Comparison of ENCODE assay signal across 22 cellular contexts in genomic region chr3:87805670-87806069, GRCh38. TPM values are rescaled to one million over a fixed set of nuclear protein-coding genes. Genes with fewer than 3 reads are reported as not detected.
DNase-seq lines count a peak whose midpoint lies in the region; ATAC-seq, FAIRE-seq and TF ChIP-seq lines count a peak whose summit lies in the region.
"Had no signal": no experiment of that assay in that cellular context is flagged by ENCODE, and none has a peak within 500 bp of the region (broad histone marks: within the 10 kb centered on the region; RNA-seq: fewer than 3 reads in every experiment).

No MANE protein-coding gene starts in this region.

- H3K36me3 ChIP-seq in GM12878 (ENCODE audit: control insufficient read depth in 2 of 2, insufficient read depth in 2 of 2, low read length in 1 of 2), result no peaks in the 10 kb centered on the region
- H3K36me3 ChIP-seq: BLaER1, cardiac muscle cell, sigmoid colon had no signal

- H3K27me3 ChIP-seq in GM12878 (replicated peaks in 1 of 2; ENCODE audit: control insufficient read depth in 2 of 2, insufficient read depth in 2 of 2, low read length in 1 of 2), result no peaks in the 10 kb centered on the region
- H3K27me3 ChIP-seq: BLaER1, cardiac muscle cell, sigmoid colon had no signal

- no TSS peak for BruUV-seq in GM12878 (replicated peaks; lab: Mats Ljungman, UMichigan)

- no peak overlapping the region for H2AFZ ChIP-seq in GM12878 (ENCODE audit: control insufficient read depth, low read depth, low read length)

- FAIRE-seq in GM19239 (lab: Jason Lieb, UNC) (peak; percentile 54), GM12878 (lab: Jason Lieb, UNC) (no peak), RCC 7860 (lab: Jason Lieb, UNC) (no peak)
- FAIRE-seq: islet of Langerhans had no signal

- in situ Hi-C loops in GM12878 (cut with MboI), result no loop called here

- TF ChIP-seq RAD21 in GM12878 (IDR thresholded peaks at IDR 0.05; ENCODE audit: insufficient read depth, low read depth, low read length), result no peak

- ATAC-seq in GM21786 (IDR thresholded peaks at IDR 0.05; ENCODE audit: unreplicated experiment) (peak; percentile 85), HG03097 (IDR thresholded peaks at IDR 0.05; ENCODE audit: low FRiP score, unreplicated experiment) (peak; percentile 94), GM12878 (peak; percentile 60)

- no peak overlapping the region for H3K4me3 ChIP-seq in GM12878
- H3K4me3 ChIP-seq: BLaER1, cardiac muscle cell, GM23248, sigmoid colon had no signal

- H3K9ac ChIP-seq in GM12878 (ENCODE audit: control insufficient read depth, insufficient read depth, low read length), result no peak overlapping the region
- H3K9ac ChIP-seq: BLaER1, GM23248 had no signal

- CTCF ChIA-PET in GM12878 (lab: Yijun Ruan, JAX), result no interaction called here

- no peaks in the 10 kb centered on the region for H3K79me2 ChIP-seq in GM12878 (ENCODE audit: control insufficient read depth, insufficient read depth, low read length)

- DNase-seq in GM19239 (ENCODE audit: insufficient read length, low spot score) (no peak), GM12878 (ENCODE audit: low read depth, low spot score) (peak; percentile 7), hepatic stellate cell (ENCODE audit: low spot score) (no peak), erythroblast (lab: John Stamatoyannopoulos, UW) (no peak), RCC 7860 (ENCODE audit: low spot score) (no peak), NCI-H1694 (lab: John Stamatoyannopoulos, UW) (no peak)
- DNase-seq: activated CD4-positive, alpha-beta T cell treated with anti-CD3 and anti-CD28 coated beads for 1 hour; activated naive CD8-positive, alpha-beta T cell treated with anti-CD3 and anti-CD28 coated beads, Interleukin-2, amount 10 ng/mL, durations not matched to agents 7 days and 5 days; activated T-cell treated with anti-CD3 and anti-CD28 coated beads for 4 hours; DMS79; GM23248; mesendoderm; NCI-H1694 treated with DMSO at 0.1 percent for 48 hours; NCI-H526 treated with DMSO at 0.1 percent for 48 hours; sigmoid colon; stimulated activated naive CD4-positive, alpha-beta T cell had no signal

- SMC1A ChIA-PET in GM12878 (lab: Charles Lee; ENCODE audit: uncharacterized antibody, unreplicated experiment), result no interaction called here

- POLR2A ChIA-PET in GM12878 (lab: Charles Lee), result no interaction called here

- H3K27ac ChIP-seq in GM12878 (ENCODE audit: control insufficient read depth, insufficient read depth), result no peak overlapping the region
- H3K27ac ChIP-seq: BLaER1, cardiac muscle cell, GM23248, sigmoid colon had no signal

- no peak for TF ChIP-seq CTCF in GM12878 (IDR thresholded peaks at IDR 0.05 in 2 of 3, conservative IDR thresholded peaks at IDR 0.05 in 1 of 3; ENCODE audit: control insufficient read depth in 2 of 3, extremely low read depth in 1 of 3, insufficient read depth in 1 of 3, low read depth in 3 of 3, low read length in 3 of 3)

- H3K4me1 ChIP-seq in GM12878 (ENCODE audit: control insufficient read depth, insufficient read depth, low read length), result no peaks in the 10 kb centered on the region
- H3K4me1 ChIP-seq: BLaER1, sigmoid colon had no signal

- TF ChIP-seq EP300 in GM12878 (IDR thresholded peaks at IDR 0.05; ENCODE audit: borderline replicate concordance in 1 of 2, control insufficient read depth in 1 of 2, low read depth in 2 of 2, low read length in 2 of 2), result no peak

- intact Hi-C loops in GM12878 (cut with micrococcal nuclease; ENCODE audit: unreplicated experiment), result no loop called here

- H3K9me3 ChIP-seq in GM12878 (replicated peaks; ENCODE audit: control insufficient read depth, insufficient read depth, low read length), result no peaks in the 10 kb centered on the region
- H3K9me3 ChIP-seq: BLaER1, sigmoid colon had no signal

- RAD21 ChIA-PET in GM12878 (lab: Charles Lee; ENCODE audit: unreplicated experiment), result no interaction called here

- no peaks in the 10 kb centered on the region for H4K20me1 ChIP-seq in GM12878 (ENCODE audit: control insufficient read depth, insufficient read depth)
- H4K20me1 ChIP-seq: BLaER1 had no signal

- no peak overlapping the region for H3K4me2 ChIP-seq in GM12878 (ENCODE audit: control insufficient read depth, insufficient read depth)
- H3K4me2 ChIP-seq: BLaER1 had no signal

- no peak for TF ChIP-seq POLR2A in GM12878 (IDR thresholded peaks at IDR 0.05; ENCODE audit: low read depth, low read length)
- TF ChIP-seq POLR2A in erythroblast (IDR thresholded peaks at IDR 0.05; ENCODE audit: low read length), result no peak

- 0% methylated on average over 5 of the region's 5 CpGs for WGBS in GM12878 (ENCODE audit: insufficient coverage, insufficient replicate concordance, low lambda C conversion rate, missing lambda C conversion rate)

TF ChIP-seq in GM12878, 131 proteins besides CTCF, POLR2A, EP300 and RAD21:
- TF ChIP-seq MEF2B (IDR thresholded peaks at IDR 0.05; ENCODE audit: partially characterized antibody, poor library complexity, severe bottlenecking) (peak; percentile 69), MTA2 (IDR thresholded peaks at IDR 0.05; ENCODE audit: low read depth) (peak; percentile 21; the same call in 1 of the 2 replicates), KAT2A (conservative IDR thresholded peaks at IDR 0.05; ENCODE audit: control insufficient read depth, low read depth, low read length) (no peak), BHLHE40 (IDR thresholded peaks at IDR 0.05; ENCODE audit: borderline replicate concordance in 1 of 2, low read depth in 2 of 2, low read length in 1 of 2) (peak; percentile 72 to 74), ZZZ3 (IDR thresholded peaks at IDR 0.05; ENCODE audit: control insufficient read depth, insufficient read length, low read depth) (no peak), ZNF217 (IDR thresholded peaks at IDR 0.05) (0 out of 2 replicates have a peak, but pooled peaks have one; percentile 23), ZNF384 (IDR thresholded peaks at IDR 0.05; ENCODE audit: borderline replicate concordance, low read depth, low read length) (0 out of 2 replicates have a peak, but pooled peaks have one; percentile 23), SMARCA5 (IDR thresholded peaks at IDR 0.05) (no peak), GATAD2B (conservative IDR thresholded peaks at IDR 0.05; ENCODE audit: low read depth) (no peak), SMC3 (IDR thresholded peaks at IDR 0.05; ENCODE audit: borderline replicate concordance, low read length) (no peak), SP1 (IDR thresholded peaks at IDR 0.05; ENCODE audit: low read depth, low read length) (no peak), RELA (IDR thresholded peaks at IDR 0.05; ENCODE audit: borderline replicate concordance, partially characterized antibody) (no peak), CBFB (IDR thresholded peaks at IDR 0.05; ENCODE audit: low read depth) (no peak), FOXM1 (IDR thresholded peaks at IDR 0.05; ENCODE audit: low read depth, low read length) (no peak), HDGF (IDR thresholded peaks at IDR 0.05) (no peak), KLF5 (IDR thresholded peaks at IDR 0.05; ENCODE audit: partially characterized antibody) (no peak)

RNA-seq across cellular contexts. Expression of gene HTR1F, which starts 13.2 kb away (rescaled TPM):
- total RNA-seq in GM12878 (2013; cell fraction: nucleolus; rRNA removed), result not detected in 2 replicates
- not detected in 2 replicates for total RNA-seq in GM12878 (2014; rRNA removed)
- not detected in 2 replicates for total RNA-seq in GM12878 (2014; rRNA removed; fragmentation: Illumina TruSeq; extraction: Trizol)
- not detected in 2 replicates for total RNA-seq in GM12878 (2021)
- not detected for polyA plus RNA-seq in GM12878 (2011; ENCODE audit: low read depth)
- polyA plus RNA-seq in GM12878 (2011; rRNA removed), result not detected in 2 replicates
- polyA plus RNA-seq in GM12878 (2011; cell fraction: cytosol; rRNA removed), result 0.01 TPM in 1 of 2 replicates, not detected in the other
- not detected in 2 replicates for polyA plus RNA-seq in GM12878 (2011; cell fraction: nucleus; rRNA removed)
- not detected in 2 replicates for polyA plus RNA-seq in GM12878 (2012)
- not detected in 2 replicates for polyA plus RNA-seq in GM12878 (2014; fragmentation: Illumina TruSeq; extraction: Trizol)
- polyA plus RNA-seq in GM12878 (2014; fragmentation: Nextera tagmentation; extraction: Ambion mirVana), result not detected
- polyA plus RNA-seq in GM12878 (2014; rRNA removed), result not detected in 2 replicates
- not detected for polyA plus RNA-seq in GM12878 (2016; fragmentation: Nextera tagmentation; extraction: Ambion mirVana)
- not detected in 2 replicates for polyA minus RNA-seq in GM12878 (2011; rRNA and poly(A)+ RNA removed)
- polyA minus RNA-seq in GM12878 (2011; cell fraction: cytosol; rRNA and poly(A)+ RNA removed), result not detected in 2 replicates
- not detected in 2 replicates for polyA minus RNA-seq in GM12878 (2011; cell fraction: nucleus; rRNA and poly(A)+ RNA removed)
- total RNA-seq: activated naive CD8-positive, alpha-beta T cell treated with anti-CD3 and anti-CD28 coated beads, Interleukin-2, amount 10 ng/mL, durations not matched to agents 7 days and 5 days; cardiac muscle cell; T-helper 1 cell treated with Interleukin-12 subunit alpha and Interleukin-12 subunit beta and Interleukin-4 antibody, amounts not matched to agents 30 ng/mL and 1 ng/mL, for 36 hours had no signal
- polyA plus RNA-seq: cardiac muscle cell, sigmoid colon had no signal
